ENCODE assay signal across 28 cellular contexts in the genomic region with DNA sequence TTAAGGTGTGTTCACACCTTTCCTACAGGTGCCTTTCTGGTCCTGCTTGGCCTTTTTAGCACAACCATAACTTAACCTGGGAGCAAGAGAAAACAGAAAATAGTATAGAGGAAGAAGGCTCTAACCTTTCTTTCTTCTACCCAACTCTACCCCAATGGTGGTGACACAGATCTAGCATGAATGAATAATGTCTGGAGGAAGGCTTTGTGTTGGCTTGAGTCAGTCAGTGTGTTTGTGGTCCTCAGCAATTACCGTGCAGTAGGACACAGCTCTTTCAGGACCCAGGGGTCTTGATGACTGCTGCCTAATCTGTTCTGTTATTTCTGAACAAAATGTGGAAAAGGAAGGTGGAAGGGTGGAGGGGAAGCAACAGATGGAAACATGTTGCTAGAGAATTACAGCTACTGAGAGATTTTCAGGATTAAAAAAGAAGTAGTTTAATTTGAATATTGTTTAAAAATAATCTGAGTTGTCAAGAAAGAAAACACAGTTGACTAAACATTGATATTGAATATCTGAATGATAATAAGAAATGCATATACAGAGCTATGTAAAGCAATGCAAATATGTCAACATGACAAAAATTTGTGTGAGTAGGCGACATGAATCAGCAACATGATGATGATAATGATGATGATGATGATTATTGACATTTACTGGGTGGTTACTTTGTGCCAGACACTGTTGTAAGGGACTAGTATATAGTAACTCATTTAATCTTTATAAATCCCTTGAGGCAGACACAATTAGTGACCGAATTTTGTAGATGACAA.
"Had no signal": no experiment of that assay in that cellular context is flagged by ENCODE, and none has a peak within 500 bp of the region (broad histone marks: within the 10 kb centered on the region; RNA-seq: fewer than 3 reads in every experiment).

No MANE protein-coding gene starts in this region.

- H3K9me3 ChIP-seq: SJCRH30 had no signal

- ATAC-seq: activated CD8-positive, alpha-beta memory T cell treated with anti-CD3 and anti-CD28 coated beads, Interleukin-2, amount 10 ng/mL, durations not matched to agents 7 days and 5 days had no signal

- H3K27ac Mint-ChIP-seq: activated CD4-positive, alpha-beta memory T cell treated with anti-CD3 and anti-CD28 coated beads, Interleukin-2, amount 10 ng/mL, durations not matched to agents 7 days and 5 days; activated CD8-positive, alpha-beta memory T cell treated with anti-CD3 and anti-CD28 coated beads, Interleukin-2, amount 10 ng/mL, durations not matched to agents 7 days and 5 days; activated naive CD8-positive, alpha-beta T cell treated with anti-CD3 and anti-CD28 coated beads for 36 hours had no signal

- DNase-seq: activated CD4-positive, alpha-beta memory T cell treated with anti-CD3 and anti-CD28 coated beads, Interleukin-2, amount 10 ng/mL, durations not matched to agents 7 days and 5 days; activated CD4-positive, alpha-beta T cell treated with anti-CD3 and anti-CD28 coated beads for 1 hour; activated CD4-positive, alpha-beta T cell treated with anti-CD3 and anti-CD28 coated beads for 48 hours; activated CD4-positive, CD25-positive, alpha-beta regulatory T cell; activated CD8-positive, alpha-beta memory T cell treated with anti-CD3 and anti-CD28 coated beads for 24 hours; activated CD8-positive, alpha-beta memory T cell treated with anti-CD3 and anti-CD28 coated beads, Interleukin-2, amount 10 ng/mL, durations not matched to agents 7 days and 5 days; activated CD8-positive, alpha-beta memory T cell treated with anti-CD3 and anti-CD28 coated beads, Interleukin-2, amount 50 U/mL, for 48 hours; activated effector memory CD4-positive, alpha-beta T cell treated with anti-CD3 and anti-CD28 coated beads, Interleukin-2, amount 50 U/mL, for 16 hours; activated naive CD4-positive, alpha-beta T cell; activated naive CD4-positive, alpha-beta T cell treated with anti-CD3 and anti-CD28 coated beads, Interleukin-2, amount 50 U/mL, for 16 hours; activated naive CD8-positive, alpha-beta T cell treated with anti-CD3 and anti-CD28 coated beads for 36 hours; activated T-cell treated with anti-CD3 and anti-CD28 coated beads, Interleukin-2, amount 50 U/mL, for 48 hours; amniotic stem cell; aorta; MM.1S; MV-4-11; NCI-H1092; NCI-H1436 treated with DMSO at 0.1 percent for 48 hours; NCI-H1694 treated with DMSO at 0.1 percent for 48 hours; NCI-H2029; NCI-H510A; NCI-H748 treated with DMSO at 0.1 percent for 48 hours; NK-92 treated with Interleukin-12 subunit alpha and Interleukin-12 subunit beta, amount 100 ng/mL, for 24 hours; SHP77; T1000; WERI-Rb-1 had no signal

- H3K27me3 ChIP-seq: SJCRH30 had no signal

- H3K4me3 ChIP-seq: SJCRH30, SK-N-MC had no signal

- H3K36me3 ChIP-seq: SJCRH30, WERI-Rb-1 had no signal

- H3K9me3 Mint-ChIP-seq: activated CD4-positive, alpha-beta memory T cell treated with anti-CD3 and anti-CD28 coated beads, Interleukin-2, amount 10 ng/mL, durations not matched to agents 7 days and 5 days; activated naive CD8-positive, alpha-beta T cell treated with anti-CD3 and anti-CD28 coated beads for 36 hours had no signal

- H3K4me3 Mint-ChIP-seq: activated CD4-positive, alpha-beta memory T cell treated with anti-CD3 and anti-CD28 coated beads, Interleukin-2, amount 10 ng/mL, durations not matched to agents 7 days and 5 days; activated CD8-positive, alpha-beta memory T cell treated with anti-CD3 and anti-CD28 coated beads, Interleukin-2, amount 10 ng/mL, durations not matched to agents 7 days and 5 days; activated naive CD8-positive, alpha-beta T cell treated with anti-CD3 and anti-CD28 coated beads for 36 hours had no signal

- H3K4me1 Mint-ChIP-seq: activated CD4-positive, alpha-beta memory T cell treated with anti-CD3 and anti-CD28 coated beads, Interleukin-2, amount 10 ng/mL, durations not matched to agents 7 days and 5 days; activated CD8-positive, alpha-beta memory T cell treated with anti-CD3 and anti-CD28 coated beads, Interleukin-2, amount 10 ng/mL, durations not matched to agents 7 days and 5 days; activated naive CD8-positive, alpha-beta T cell treated with anti-CD3 and anti-CD28 coated beads for 36 hours had no signal

- H3K27ac ChIP-seq: SJCRH30, SK-N-MC, WERI-Rb-1 had no signal

- H3K36me3 Mint-ChIP-seq: activated CD8-positive, alpha-beta memory T cell treated with anti-CD3 and anti-CD28 coated beads, Interleukin-2, amount 10 ng/mL, durations not matched to agents 7 days and 5 days; activated naive CD8-positive, alpha-beta T cell treated with anti-CD3 and anti-CD28 coated beads for 36 hours had no signal

- H3K4me1 ChIP-seq: SJCRH30 had no signal
